Comparison of ENCODE assay signal across 22 cellular contexts in genomic region chr12:62903151-62903550, GRCh38. TPM values are rescaled to one million over a fixed set of nuclear protein-coding genes. Genes with fewer than 3 reads are reported as not detected.
DNase-seq lines count a peak whose midpoint lies in the region; ATAC-seq and TF ChIP-seq lines count a peak whose summit lies in the region.
"Had no signal": no experiment of that assay in that cellular context is flagged by ENCODE, and none has a peak within 500 bp of the region (broad histone marks: within the 10 kb centered on the region; RNA-seq: fewer than 3 reads in every experiment).

No MANE protein-coding gene starts in this region.

- CTCF ChIA-PET in naive thymus-derived CD4-positive, alpha-beta T cell (lab: Charles Lee): no interaction called here
- CTCF ChIA-PET in CD4-positive, alpha-beta T cell (lab: Charles Lee): no interaction called here

- H3K9me3 Mint-ChIP-seq in naive thymus-derived CD4-positive, alpha-beta T cell: no peaks in the 10 kb centered on the region
- no peaks in the 10 kb centered on the region for H3K9me3 Mint-ChIP-seq in CD4-positive, alpha-beta T cell
- H3K9me3 Mint-ChIP-seq: activated CD4-positive, alpha-beta memory T cell treated with anti-CD3 and anti-CD28 coated beads for 36 hours; memory B cell; nephron progenitor cell; WTC11 had no signal

- no peak overlapping the region for H3K4me3 Mint-ChIP-seq in naive thymus-derived CD4-positive, alpha-beta T cell
- H3K4me3 Mint-ChIP-seq in CD4-positive, alpha-beta T cell: no peak overlapping the region
- H3K4me3 Mint-ChIP-seq: activated CD4-positive, alpha-beta memory T cell treated with anti-CD3 and anti-CD28 coated beads for 36 hours; CD4-positive, CD25-positive, alpha-beta regulatory T cell; memory B cell; nephron progenitor cell; WTC11 had no signal

- H3K27ac ChIP-seq in naive thymus-derived CD4-positive, alpha-beta T cell (ENCODE audit: low read depth, low read length): no peak overlapping the region
- H3K27ac ChIP-seq in hepatocyte: no peak overlapping the region
- H3K27ac ChIP-seq in CD4-positive, alpha-beta T cell (ENCODE audit: low read depth, low read length): no peak overlapping the region
- H3K27ac ChIP-seq: suprapubic skin, vagina had no signal

- WGBS in hepatocyte (ENCODE audit: low lambda C conversion rate, missing lambda C conversion rate): 70% methylated on average over 4 of the region's 4 CpGs

- intact Hi-C loops in naive thymus-derived CD4-positive, alpha-beta T cell (cut with micrococcal nuclease): no loop called here
- intact Hi-C loops in CD4-positive, alpha-beta T cell (cut with DNase I, micrococcal nuclease): no loop called here

- ATAC-seq in naive thymus-derived CD4-positive, alpha-beta T cell: peak; percentile 27
- no peak for ATAC-seq in CD4-positive, alpha-beta T cell (ENCODE audit: poor library complexity)
- no peak for ATAC-seq in GM21723 (IDR thresholded peaks at IDR 0.05; ENCODE audit: unreplicated experiment)
- ATAC-seq: WTC11 had no signal

- no peaks in the 10 kb centered on the region for H3K36me3 ChIP-seq in naive thymus-derived CD4-positive, alpha-beta T cell (ENCODE audit: control insufficient read depth in 2 of 3, insufficient read depth in 3 of 3, low read length in 3 of 3)
- H3K36me3 ChIP-seq in hepatocyte (replicated peaks; ENCODE audit: insufficient read depth, low read depth): no peaks in the 10 kb centered on the region
- H3K36me3 ChIP-seq: prostate gland, spleen, suprapubic skin, vagina had no signal

- no peaks in the 10 kb centered on the region for H3K36me3 Mint-ChIP-seq in naive thymus-derived CD4-positive, alpha-beta T cell
- no peaks in the 10 kb centered on the region for H3K36me3 Mint-ChIP-seq in CD4-positive, alpha-beta T cell (ENCODE audit: low read depth)
- H3K36me3 Mint-ChIP-seq: activated CD4-positive, alpha-beta memory T cell treated with anti-CD3 and anti-CD28 coated beads for 36 hours; CD4-positive, CD25-positive, alpha-beta regulatory T cell; memory B cell; WTC11 had no signal

- POLR2A ChIA-PET in naive thymus-derived CD4-positive, alpha-beta T cell (lab: Charles Lee): no interaction called here
- POLR2A ChIA-PET in CD4-positive, alpha-beta T cell (lab: Charles Lee): no interaction called here

- H3K4me3 ChIP-seq in cardiac fibroblast (replicated peaks in 1 of 2; ENCODE audit: low read depth in 2 of 2, low read length in 2 of 2): no peak overlapping the region
- H3K4me3 ChIP-seq in naive thymus-derived CD4-positive, alpha-beta T cell (ENCODE audit: low read length): no peak overlapping the region
- H3K4me3 ChIP-seq in hepatocyte: no peak overlapping the region
- H3K4me3 ChIP-seq: prostate gland, spleen, suprapubic skin, vagina had no signal

- no peak overlapping the region for H2AFZ ChIP-seq in hepatocyte

- no peak overlapping the region for H3K27ac Mint-ChIP-seq in naive thymus-derived CD4-positive, alpha-beta T cell
- H3K27ac Mint-ChIP-seq in CD4-positive, alpha-beta T cell: no peak overlapping the region
- H3K27ac Mint-ChIP-seq: activated CD4-positive, alpha-beta memory T cell treated with anti-CD3 and anti-CD28 coated beads for 36 hours; CD4-positive, CD25-positive, alpha-beta regulatory T cell; memory B cell; nephron progenitor cell; WTC11 had no signal

- peaks cover 50% of the 10 kb centered on the region for H3K79me2 ChIP-seq in hepatocyte

- H3K4me1 ChIP-seq in naive thymus-derived CD4-positive, alpha-beta T cell (ENCODE audit: control insufficient read depth in 2 of 2, insufficient read depth in 2 of 2, low read length in 2 of 2): no peaks in the 10 kb centered on the region
- H3K4me1 ChIP-seq in hepatocyte (ENCODE audit: insufficient read depth): peaks cover 19% of the 10 kb centered on the region
- H3K4me1 ChIP-seq: vagina had no signal

- H3K9me2 ChIP-seq in hepatocyte (replicated peaks; ENCODE audit: insufficient read depth): no peaks in the 10 kb centered on the region

- peaks cover 0 to 21% (median 12%) of the 10 kb centered on the region in 5 donors for H3K27me3 Mint-ChIP-seq in naive thymus-derived CD4-positive, alpha-beta T cell
- peaks cover 6% of the 10 kb centered on the region for H3K27me3 Mint-ChIP-seq in CD4-positive, alpha-beta T cell
- H3K27me3 Mint-ChIP-seq: CD4-positive, CD25-positive, alpha-beta regulatory T cell had no signal

- H3K27me3 ChIP-seq in naive thymus-derived CD4-positive, alpha-beta T cell (ENCODE audit: control insufficient read depth in 2 of 2, insufficient read depth in 2 of 2, low read length in 2 of 2): no peaks in the 10 kb centered on the region
- no peaks in the 10 kb centered on the region for H3K27me3 ChIP-seq in hepatocyte
- H3K27me3 ChIP-seq in CD4-positive, alpha-beta T cell (ENCODE audit: control insufficient read depth, insufficient read depth, low read length): no peaks in the 10 kb centered on the region
- H3K27me3 ChIP-seq: spleen, suprapubic skin, vagina had no signal

- TF ChIP-seq CTCF in cardiac fibroblast (IDR thresholded peaks at IDR 0.05; ENCODE audit: low read depth, low read length) (no peak), hepatocyte (IDR thresholded peaks at IDR 0.05; ENCODE audit: poor library complexity) (no peak)
- no peak for TF ChIP-seq CTCF in CD4-positive, alpha-beta T cell (IDR thresholded peaks at IDR 0.05)

- H3K4me1 Mint-ChIP-seq in naive thymus-derived CD4-positive, alpha-beta T cell: peaks cover 0 to 3% (median 0%) of the 10 kb centered on the region in 7 donors
- no peaks in the 10 kb centered on the region for H3K4me1 Mint-ChIP-seq in CD4-positive, alpha-beta T cell (ENCODE audit: low read depth)
- H3K4me1 Mint-ChIP-seq: CD4-positive, CD25-positive, alpha-beta regulatory T cell; memory B cell had no signal

- no peaks in the 10 kb centered on the region for H4K20me1 ChIP-seq in hepatocyte (ENCODE audit: insufficient read depth, poor library complexity, severe bottlenecking)

- DNase-seq in EH (ENCODE audit: low read depth) (peak; percentile 26), NAMALWA (ENCODE audit: low spot score) (peak; percentile 14), cardiac fibroblast (ENCODE audit: low read depth in 2 of 2) (peak; percentile 0 to 15), hepatocyte (ENCODE audit: low spot score) (no peak), foreskin melanocyte (no peak)
- DNase-seq in naive thymus-derived CD4-positive, alpha-beta T cell: no peak
- DNase-seq in CD4-positive, alpha-beta T cell: no peak
- DNase-seq: activated CD4-positive, alpha-beta memory T cell treated with anti-CD3 and anti-CD28 coated beads for 36 hours; activated naive CD4-positive, alpha-beta T cell treated with Interleukin-2 at 50 U/mL for 16 hours; CD4-positive, CD25-positive, alpha-beta regulatory T cell; HCEC 1CT; NCI-H1048; NCI-H2029; NCI-H446 treated with DMSO at 0.1 percent for 48 hours; nephron progenitor cell; spleen had no signal

- H3K9me3 ChIP-seq in naive thymus-derived CD4-positive, alpha-beta T cell (ENCODE audit: control insufficient read depth in 2 of 3, low read length in 3 of 3): no peaks in the 10 kb centered on the region
- no peaks in the 10 kb centered on the region for H3K9me3 ChIP-seq in hepatocyte (ENCODE audit: low read depth)
- no peaks in the 10 kb centered on the region for H3K9me3 ChIP-seq in CD4-positive, alpha-beta T cell (ENCODE audit: control insufficient read depth, low read length)
- H3K9me3 ChIP-seq: prostate gland, spleen, suprapubic skin, vagina had no signal

- no peak overlapping the region for H3K4me2 ChIP-seq in hepatocyte

RNA-seq across cellular contexts. Expression of gene PPM1H, which starts 31.8 kb away (rescaled TPM):
- total RNA-seq in naive thymus-derived CD4-positive, alpha-beta T cell: 1 to 10 TPM in 1 of 5 experiments, under 1 TPM in 2, not detected in 2; 0.08 to 2.1 (median 0.34) TPM
- polyA plus RNA-seq in naive thymus-derived CD4-positive, alpha-beta T cell: not detected
- total RNA-seq in hepatocyte: 19.6 and 21.8 TPM in 2 replicates
- polyA plus RNA-seq in hepatocyte: 9.2 TPM in 2 replicates
- total RNA-seq in CD4-positive, alpha-beta T cell: not detected
- total RNA-seq: activated CD4-positive, alpha-beta memory T cell treated with anti-CD3 and anti-CD28 coated beads for 36 hours had no signal

Comparison
In these comparisons a context has a peak if more than half of its experiments do, and no peak if none do; other contexts are left out.
1. DNase-seq: peak in EH (single experiment), NAMALWA (single experiment) and cardiac fibroblast (2 of 2); none in naive thymus-derived CD4-positive, alpha-beta T cell (0 of 9), hepatocyte (single experiment), CD4-positive, alpha-beta T cell (0 of 10) and foreskin melanocyte (single experiment).